Comparison of ENCODE assay signal across 8 cellular contexts in genomic region chr17:75872434-75873351, GRCh38. TPM values are rescaled to one million over a fixed set of nuclear protein-coding genes. Genes with fewer than 3 reads are reported as not detected.
A peak's percentile ranks its signal among the peaks of the same experiment; 100 is the strongest.
DNase-seq lines count a peak whose midpoint lies in the region; ATAC-seq and TF ChIP-seq lines count a peak whose summit lies in the region.

No MANE protein-coding gene starts in this region.

- H3K4me1 ChIP-seq in GM23338 (ENCODE audit: insufficient read depth): peaks cover 16% of the 10 kb centered on the region; the same call in 1 of the 2 replicates
- H3K4me1 ChIP-seq in breast epithelium: peaks cover 19 to 43% of the 10 kb centered on the region in 2 donors
- peaks cover 24 to 65% (median 58%) of the 10 kb centered on the region in 5 donors for H3K4me1 ChIP-seq in subcutaneous abdominal adipose tissue (ENCODE audit: control insufficient read depth in 5 of 5, insufficient read depth in 5 of 5, low read length in 5 of 5)
- peaks cover 6% of the 10 kb centered on the region for H3K4me1 ChIP-seq in neural progenitor cell

- intact Hi-C loops in breast epithelium (cut with DNase I; ENCODE audit: low total_unique reads): no loop called here

- ATAC-seq in GM23338: no peak

- no peaks in the 10 kb centered on the region for H3K9me3 Mint-ChIP-seq in GM23338
- no peaks in the 10 kb centered on the region for H3K9me3 Mint-ChIP-seq in neural progenitor cell

- H3K27ac Mint-ChIP-seq in GM23338: no peak overlapping the region
- no peak overlapping the region for H3K27ac Mint-ChIP-seq in neural progenitor cell

- H3K27ac ChIP-seq in GM23338 (ENCODE audit: low read depth) (peak overlapping the region; percentile 63), breast epithelium (peak overlapping the region; percentile 95 to 97), subcutaneous abdominal adipose tissue (ENCODE audit: low read depth, low read length) (peak overlapping the region; percentile 98), neural progenitor cell (no peak overlapping the region)

- H3K4me3 ChIP-seq in GM23338: no peak overlapping the region
- H3K4me3 ChIP-seq in breast epithelium: peak overlapping the region in 1 of 3 donors; percentile 29
- peak overlapping the region in 2 of 5 donors; percentile 31 to 35 for H3K4me3 ChIP-seq in subcutaneous abdominal adipose tissue (ENCODE audit: low read depth in 1 of 5, low read length in 5 of 5)
- no peak overlapping the region for H3K4me3 ChIP-seq in neural progenitor cell

- H3K27me3 Mint-ChIP-seq in GM23338 (ENCODE audit: insufficient read depth, low read depth, poor library complexity) (peaks cover 28% of the 10 kb centered on the region), neural progenitor cell (ENCODE audit: insufficient read depth, low read depth) (peaks cover 21% of the 10 kb centered on the region)

- H3K9me3 ChIP-seq in breast epithelium (no peaks in the 10 kb centered on the region), subcutaneous abdominal adipose tissue (ENCODE audit: control insufficient read depth in 5 of 5, low read length in 5 of 5) (no peaks in the 10 kb centered on the region), neural progenitor cell (ENCODE audit: low read depth) (no peaks in the 10 kb centered on the region)

- H2AFZ ChIP-seq in GM23338: peak overlapping the region; percentile 87
- H2AFZ ChIP-seq in neural progenitor cell (replicated peaks): no peak overlapping the region

- H3K36me3 Mint-ChIP-seq in GM23338 (ENCODE audit: low read depth) (no peaks in the 10 kb centered on the region), neural progenitor cell (no peaks in the 10 kb centered on the region)

- H3K36me3 ChIP-seq in GM23338 (ENCODE audit: insufficient read depth) (no peaks in the 10 kb centered on the region), breast epithelium (no peaks in the 10 kb centered on the region), subcutaneous abdominal adipose tissue (ENCODE audit: control insufficient read depth in 5 of 5, insufficient read depth in 5 of 5, low read length in 5 of 5) (peaks cover 0 to 22% (median 16%) of the 10 kb centered on the region in 5 donors), neural progenitor cell (no peaks in the 10 kb centered on the region)

- H3K9ac ChIP-seq in subcutaneous abdominal adipose tissue (ENCODE audit: low read length in 5 of 5): peak overlapping the region in 2 of 5 donors; percentile 16 to 43
- no peak overlapping the region for H3K9ac ChIP-seq in neural progenitor cell

- TF ChIP-seq CTCF in GM23338 (conservative IDR thresholded peaks at IDR 0.05; ENCODE audit: low read depth in 2 of 2) (no peak), breast epithelium (IDR thresholded peaks at IDR 0.05) (peak in 1 of 3 donors; percentile 10), neural progenitor cell (IDR thresholded peaks at IDR 0.05) (no peak)

- H3K4me3 Mint-ChIP-seq in GM23338 (no peak overlapping the region), neural progenitor cell (no peak overlapping the region)

- H3K27me3 ChIP-seq in GM23338 (ENCODE audit: insufficient read depth) (peaks cover 17% of the 10 kb centered on the region), breast epithelium (no peaks in the 10 kb centered on the region), subcutaneous abdominal adipose tissue (ENCODE audit: control insufficient read depth in 5 of 5, insufficient read depth in 4 of 5, low read length in 5 of 5) (peaks cover 0 to 29% (median 0%) of the 10 kb centered on the region in 5 donors), neural progenitor cell (peaks cover 20% of the 10 kb centered on the region)

- H3K4me2 ChIP-seq in GM23338 (0 out of 2 replicates have a peak overlapping the region, but pooled peaks have one; percentile 26), neural progenitor cell (no peak overlapping the region)

- H3F3A ChIP-seq in GM23338 (replicated peaks; ENCODE audit: low read depth) (peaks cover 16% of the 10 kb centered on the region), neural progenitor cell (ENCODE audit: low read depth) (peaks cover 13% of the 10 kb centered on the region)

- H3K79me2 ChIP-seq in GM23338 (replicated peaks; ENCODE audit: insufficient read depth) (no peaks in the 10 kb centered on the region), neural progenitor cell (ENCODE audit: low read depth) (no peaks in the 10 kb centered on the region)

- no peaks in the 10 kb centered on the region for H3K9me2 ChIP-seq in GM23338 (ENCODE audit: insufficient read depth)

- DNase-seq in GM23338 (ENCODE audit: low spot score) (peak; percentile 68), RPMI8226 (peak; percentile 93), breast epithelium (ENCODE audit: low spot score in 2 of 2) (peak; percentile 75 to 86), kidney tubule cell (ENCODE audit: low spot score) (peak; percentile 90), NCI-H1436 treated with DMSO at 0.1 percent for 48 hours (lab: John Stamatoyannopoulos, UW) (no peak), neural progenitor cell (ENCODE audit: low spot score) (no peak), GM19240 (ENCODE audit: insufficient read length, low spot score) (no peak)

- TF ChIP-seq POLR2A in breast epithelium (IDR thresholded peaks at IDR 0.05): no peak

- H4K20me1 ChIP-seq in GM23338 (replicated peaks; ENCODE audit: insufficient read depth) (no peaks in the 10 kb centered on the region), neural progenitor cell (ENCODE audit: low read depth) (no peaks in the 10 kb centered on the region)

- H3K4me1 Mint-ChIP-seq in GM23338: peaks cover 26% of the 10 kb centered on the region
- peaks cover 33% of the 10 kb centered on the region for H3K4me1 Mint-ChIP-seq in neural progenitor cell

TF ChIP-seq in GM23338, 12 proteins besides CTCF, POLR2A, EP300 and RAD21 (continues in another document):
- TF ChIP-seq ETS1 (IDR thresholded peaks at IDR 0.05): no peak
- no peak for TF ChIP-seq EZH2phosphoT487 (IDR thresholded peaks at IDR 0.05; ENCODE audit: unreplicated experiment)
- TF ChIP-seq POLR2AphosphoS5 (IDR thresholded peaks at IDR 0.05; ENCODE audit: low read depth): no peak
- no peak for TF ChIP-seq EZH2 (IDR thresholded peaks at IDR 0.05; ENCODE audit: low read depth, unreplicated experiment)
- no peak for TF ChIP-seq CREB1 (CRISPR knock-in tag; IDR thresholded peaks at IDR 0.05; ENCODE audit: low read depth)
- no peak for TF ChIP-seq ZNF331 (CRISPR knock-in tag; IDR thresholded peaks at IDR 0.05; ENCODE audit: low read depth)

RNA-seq across cellular contexts. Expression of gene TRIM47, which starts 5.7 kb away (rescaled TPM):
- total RNA-seq in GM23338 (2014; rRNA removed; shearing (Covaris generic)): 9.9 and 12.5 TPM in 2 replicates
- polyA plus RNA-seq in GM23338 (2016; fragmentation: Nextera tagmentation; extraction: Ambion mirVana): 7.2 TPM in 2 replicates
- total RNA-seq in breast epithelium: 10 to 100 TPM; 15.4 to 26.1 (median 23.3) TPM
- 0.90 and 1.3 TPM in 2 replicates for total RNA-seq in neural progenitor cell (ENCODE audit: low replicate concordance)

RNA-seq across cellular contexts. Expression of gene WBP2, which starts 17.6 kb away (rescaled TPM):
- total RNA-seq in GM23338 (2014; rRNA removed; shearing (Covaris generic)): 34.9 and 36.2 TPM in 2 replicates
- polyA plus RNA-seq in GM23338 (2016; fragmentation: Nextera tagmentation; extraction: Ambion mirVana): 59.5 and 63.5 TPM in 2 replicates
- total RNA-seq in breast epithelium (10 to 100 TPM; 44.9 to 63.2 (median 62.9) TPM), neural progenitor cell (ENCODE audit: low replicate concordance) (20.9 and 23.8 TPM in 2 replicates)

RNA-seq across cellular contexts. Expression of gene TRIM65, which starts 24.1 kb away (rescaled TPM):
- 53.8 and 54.0 TPM in 2 replicates for total RNA-seq in GM23338 (2014; rRNA removed; shearing (Covaris generic))
- polyA plus RNA-seq in GM23338 (2016; fragmentation: Nextera tagmentation; extraction: Ambion mirVana): 13.8 and 15.0 TPM in 2 replicates
- total RNA-seq in breast epithelium (10 to 100 TPM; 16.7 to 28.8 (median 23.3) TPM), neural progenitor cell (ENCODE audit: low replicate concordance) (17.2 and 36.3 TPM in 2 replicates)

RNA-seq across cellular contexts. Expression of gene UNC13D, which starts 28.5 kb away (rescaled TPM):
- 3.8 and 5.9 TPM in 2 replicates for total RNA-seq in GM23338 (2014; rRNA removed; shearing (Covaris generic))
- 10.5 and 10.8 TPM in 2 replicates for polyA plus RNA-seq in GM23338 (2016; fragmentation: Nextera tagmentation; extraction: Ambion mirVana)
- total RNA-seq in breast epithelium (10 to 100 TPM in 1 of 3 donors, 1 to 10 TPM in 2; 5.6 to 15.5 (median 8.5) TPM), neural progenitor cell (ENCODE audit: low replicate concordance) (0.09 and 0.96 TPM in 2 replicates)

RNA-seq across cellular contexts. Expression of gene MRPL38, which starts 32.0 kb away (rescaled TPM):
- 47.2 and 63.6 TPM in 2 replicates for total RNA-seq in GM23338 (2014; rRNA removed; shearing (Covaris generic))
- polyA plus RNA-seq in GM23338 (2016; fragmentation: Nextera tagmentation; extraction: Ambion mirVana): 86.7 and 90.0 TPM in 2 replicates
- total RNA-seq in breast epithelium (10 to 100 TPM; 29.4 to 39.0 (median 36.6) TPM), neural progenitor cell (ENCODE audit: low replicate concordance) (26.8 and 57.4 TPM in 2 replicates)

Comparison
In these comparisons a context has a peak if more than half of its experiments do, and no peak if none do; other contexts are left out.
1. DNase-seq: peak in GM23338 (single experiment), RPMI8226 (single experiment), breast epithelium (2 of 2) and kidney tubule cell (single experiment); none in NCI-H1436 treated with DMSO at 0.1 percent for 48 hours (single experiment), neural progenitor cell (single experiment) and GM19240 (single experiment).